In the genomic region with DNA sequence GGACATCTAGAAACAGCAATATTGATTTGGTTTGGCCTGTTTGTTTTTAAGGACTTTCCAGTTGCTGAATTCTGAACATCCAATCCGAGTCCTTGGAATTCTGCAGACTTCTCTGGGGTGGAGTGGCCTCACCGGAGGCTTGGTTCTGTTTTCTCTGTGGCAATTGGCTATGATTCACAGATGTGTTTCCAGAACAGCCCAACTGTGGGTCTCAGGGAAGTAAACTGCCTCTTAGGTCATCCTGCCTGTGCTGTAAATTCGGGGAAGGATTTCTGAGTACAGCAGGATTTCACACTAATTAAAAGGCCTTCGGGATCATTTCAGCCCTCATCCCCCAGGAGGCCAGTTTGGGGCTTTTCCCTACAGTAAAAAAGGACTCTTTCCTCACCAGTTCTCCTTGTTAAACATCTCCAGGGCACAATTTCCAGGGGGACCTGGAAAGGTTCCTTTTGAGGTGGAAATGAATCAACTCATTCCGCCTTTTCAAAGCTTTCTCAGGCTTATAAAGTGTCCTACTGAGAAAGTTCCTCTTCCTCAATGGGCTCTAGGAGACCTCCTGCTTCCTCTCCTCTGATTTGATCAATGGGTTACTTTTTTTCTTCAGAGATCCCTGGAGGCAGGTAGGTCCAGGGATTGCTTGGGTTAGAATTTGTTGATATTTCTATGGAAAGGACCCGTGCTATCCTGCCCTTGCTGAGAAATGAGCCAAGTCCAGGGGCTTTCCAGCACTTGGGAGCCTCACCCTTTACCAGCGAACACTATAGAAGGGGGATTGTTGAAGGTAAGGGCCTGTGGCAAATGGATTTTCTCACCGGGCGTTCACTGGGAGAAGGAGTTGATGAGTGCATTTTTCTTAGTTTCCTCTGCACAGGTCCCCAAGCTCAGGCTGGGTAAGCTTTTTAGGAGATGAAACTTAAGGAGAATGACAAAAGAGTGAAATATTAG, we compare ENCODE assay signal across 13 cellular contexts.
DNase-seq lines count a peak whose midpoint lies in the region; ATAC-seq and TF ChIP-seq lines count a peak whose summit lies in the region.
"Had no signal": no experiment of that assay in that cellular context is flagged by ENCODE, and none has a peak within 500 bp of the region (broad histone marks: within the 10 kb centered on the region; RNA-seq: fewer than 3 reads in every experiment).

No MANE protein-coding gene starts in this region.

- H3K4me1 ChIP-seq in psoas muscle = peaks cover 44% of the 10 kb centered on the region
- H3K4me1 ChIP-seq: foreskin keratinocyte had no signal

- H3K27me3 ChIP-seq in psoas muscle (ENCODE audit: insufficient read depth in 3 of 3, low read length in 2 of 3) = no peaks in the 10 kb centered on the region
- H3K27me3 ChIP-seq: foreskin keratinocyte had no signal

- H3K36me3 ChIP-seq in psoas muscle (ENCODE audit: insufficient read depth in 1 of 2, low read depth in 1 of 2) = peaks cover 0 to 41% of the 10 kb centered on the region in 2 donors

- intact Hi-C loops in left cardiac atrium (cut with DNase I) = no loop called here
- intact Hi-C loops in psoas muscle (cut with DNase I) = no loop called here

- WGBS in psoas muscle, 3 donors = 66 to 77% (median 67%) methylated on average over 9 of the region's 9 CpGs

- no peaks in the 10 kb centered on the region for H3K9me3 ChIP-seq in psoas muscle

- H3K27ac ChIP-seq in psoas muscle = peak overlapping the region; percentile 51
- H3K27ac ChIP-seq: C4-2B, foreskin keratinocyte had no signal

- TF ChIP-seq CTCF in psoas muscle (IDR thresholded peaks at IDR 0.05) = no peak

- peak; percentile 27 for DNase-seq in GM04503 (ENCODE audit: low read depth)
- peak; percentile 89 for DNase-seq in amniotic epithelial cell (ENCODE audit: low read depth)
- no peak for DNase-seq in left cardiac atrium
- DNase-seq in psoas muscle = no peak
- no peak for DNase-seq in OCI-M2 (lab: John Stamatoyannopoulos, UW; ENCODE audit: unreplicated experiment)
- no peak for DNase-seq in activated T-cell treated with anti-CD3 and anti-CD28 coated beads, Interleukin-2, amount 50 U/mL, for 1 hour
- DNase-seq in Kasumi-1 (lab: John Stamatoyannopoulos, UW) = no peak
- DNase-seq: activated CD4-positive, alpha-beta T cell treated with anti-CD3 and anti-CD28 coated beads, Interleukin-2, amount 50 U/mL, for 48 hours; GF-D8 had no signal

- no peak overlapping the region for H3K4me3 ChIP-seq in psoas muscle
- H3K4me3 ChIP-seq: lung had no signal

- peak; percentile 32 to 59 for ATAC-seq in left cardiac atrium
- peak in 3 of 4 donors; percentile 56 to 78 (median 62) for ATAC-seq in psoas muscle
- ATAC-seq in HG03159 (IDR thresholded peaks at IDR 0.05; ENCODE audit: unreplicated experiment) = no peak
- ATAC-seq: foreskin keratinocyte had no signal

Comparison
In these comparisons a context has a peak if more than half of its experiments do, and no peak if none do; other contexts are left out.
1. DNase-seq: peak in GM04503 (single experiment) and amniotic epithelial cell (single experiment); none in left cardiac atrium (single experiment), psoas muscle (0 of 2), OCI-M2 (single experiment), activated T-cell treated with anti-CD3 and anti-CD28 coated beads, Interleukin-2, amount 50 U/mL, for 1 hour (single experiment) and Kasumi-1 (0 of 2).